28 cellular contexts compared by ENCODE assay signal in the genomic region with DNA sequence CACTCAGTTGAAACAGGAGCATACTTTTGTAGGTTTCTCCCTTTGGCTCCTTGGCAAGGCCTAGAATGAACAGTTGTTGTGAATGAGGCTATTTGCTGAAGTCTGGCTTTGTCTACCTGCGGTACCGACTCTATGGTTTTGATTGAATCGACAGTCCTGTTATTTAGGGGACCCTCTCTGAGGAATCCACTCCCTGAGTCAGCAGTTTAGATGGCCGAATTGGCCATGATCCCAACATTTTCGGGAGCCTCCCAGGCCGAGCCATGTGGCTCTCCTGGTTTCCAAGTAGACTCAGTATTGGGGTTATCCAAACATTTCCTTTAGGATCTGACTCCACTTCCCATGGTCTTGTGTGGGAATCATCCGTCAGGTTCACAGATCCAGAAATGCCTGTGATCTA.
"Had no signal": no experiment of that assay in that cellular context is flagged by ENCODE, and none has a peak within 500 bp of the region (broad histone marks: within the 10 kb centered on the region; RNA-seq: fewer than 3 reads in every experiment).

No MANE protein-coding gene starts in this region.

- ATAC-seq: natural killer cell; psoas muscle; right cardiac atrium; sciatic nerve; stimulated activated memory B cell treated with anti-CD40 and anti-IgM and Interleukin-4, amounts not matched to agents 10 μg/mL and 1 μg/mL and 100 μg/mL, for 72 hours; stimulated activated naive CD8-positive, alpha-beta T cell treated with anti-CD3 and anti-CD28 coated beads, Interleukin-15, amount 100 ng/mL, for 72 hours; stimulated activated naive CD8-positive, alpha-beta T cell treated with anti-CD3 and anti-CD28 coated beads, Interleukin-15, Interleukin-2, amounts not matched to agents 100 U/mL and 50 U/mL, for 24 hours had no signal

- DNase-seq: natural killer cell; occipital lobe; ovary; posterior cingulate gyrus; psoas muscle; right cardiac atrium; spleen; stimulated activated CD4-positive, alpha-beta T cell treated with anti-CD3 and anti-CD28 coated beads, Interleukin-12 subunit alpha, Interleukin-12 subunit beta, amount 100 ng/mL, for 4 hours; stimulated activated CD4-positive, alpha-beta T cell treated with anti-CD3 and anti-CD28 coated beads, Interleukin-1b, Interleukin-23, amount 100 ng/mL, for 48 hours; stimulated activated CD4-positive, alpha-beta T cell treated with anti-CD3 and anti-CD28 coated beads, Interleukin-4, amount 100 ng/mL, for 1 hour; stimulated activated CD4-positive, alpha-beta T cell treated with anti-CD3 and anti-CD28 coated beads, Interleukin-4, amount 100 ng/mL, for 4 hours; stimulated activated CD8-positive, alpha-beta memory T cell treated with anti-CD3 and anti-CD28 coated beads, Interleukin-4, amount 100 ng/mL, for 48 hours; stimulated activated naive CD4-positive, alpha-beta T cell; stimulated activated naive CD8-positive, alpha-beta T cell treated with anti-CD3 and anti-CD28 coated beads, Interleukin-15, amount 100 ng/mL, for 72 hours; stimulated activated naive CD8-positive, alpha-beta T cell treated with anti-CD3 and anti-CD28 coated beads, Interleukin-15, Interleukin-2, amounts not matched to agents 100 U/mL and 50 U/mL, for 24 hours; testis; tibial artery; transverse colon; upper lobe of left lung had no signal

- H3K4me1 ChIP-seq: parathyroid adenoma, psoas muscle, spleen, suprapubic skin, testis, transverse colon, upper lobe of left lung, vagina had no signal

- H3K79me2 ChIP-seq: parathyroid adenoma had no signal

- H3K4me2 ChIP-seq: neural progenitor cell, smooth muscle cell had no signal

- H3K9me3 ChIP-seq: ovary, psoas muscle, spleen, suprapubic skin, testis, tibial artery, transverse colon, upper lobe of left lung, vagina had no signal

- H3K4me3 ChIP-seq: neural progenitor cell, ovary, psoas muscle, skin epidermis, smooth muscle cell, spleen, suprapubic skin, testis, tibial artery, transverse colon, upper lobe of left lung, vagina had no signal

- H3K36me3 ChIP-seq: neural progenitor cell, ovary, spleen, suprapubic skin, tibial artery, transverse colon, upper lobe of left lung, vagina had no signal

- H3K9ac ChIP-seq: neural progenitor cell, parathyroid adenoma had no signal

- H2AFZ ChIP-seq: neural progenitor cell, parathyroid adenoma had no signal

- FAIRE-seq: urothelium cell line had no signal

- H3K27me3 ChIP-seq: neural progenitor cell, ovary, suprapubic skin, testis, tibial artery, transverse colon, upper lobe of left lung, vagina had no signal

- H3K27ac ChIP-seq: neural progenitor cell, ovary, parathyroid adenoma, psoas muscle, spleen, suprapubic skin, testis, tibial artery, transverse colon, upper lobe of left lung, vagina had no signal
